ENCODE assay signal across 18 cellular contexts in genomic region chr17:9185142-9185541, GRCh38.
DNase-seq lines count a peak whose midpoint lies in the region; ATAC-seq and TF ChIP-seq lines count a peak whose summit lies in the region.
"Had no signal": no experiment of that assay in that cellular context is flagged by ENCODE, and none has a peak within 500 bp of the region (broad histone marks: within the 10 kb centered on the region; RNA-seq: fewer than 3 reads in every experiment).

No MANE protein-coding gene starts in this region.

- in situ Hi-C loops in gastrocnemius medialis (cut with MboI; ENCODE audit: low sequenced_read_pairs in 4 of 4) = no loop called here

- TF ChIP-seq CTCF in HEK293 (tag by site-specific recombination; IDR thresholded peaks at IDR 0.05) = no peak
- no peak for TF ChIP-seq CTCF in stomach (IDR thresholded peaks at IDR 0.05)
- TF ChIP-seq CTCF in gastrocnemius medialis (IDR thresholded peaks at IDR 0.05 in 4 of 5, conservative IDR thresholded peaks at IDR 0.05 in 1 of 5) = no peak
- no peak for TF ChIP-seq CTCF in GM20000 (IDR thresholded peaks at IDR 0.05; ENCODE audit: extremely low read depth, missing control alignments)

- H3K4me1 ChIP-seq in HEK293 (ENCODE audit: control insufficient read depth, insufficient read depth, low read length) (no peaks in the 10 kb centered on the region), stomach (peaks cover 0 to 28% (median 12%) of the 10 kb centered on the region in 4 donors), gastrocnemius medialis (no peaks in the 10 kb centered on the region)
- H3K4me1 ChIP-seq: Caco-2, Peyer's patch had no signal

- H3K27me3 ChIP-seq in stomach = no peaks in the 10 kb centered on the region
- no peaks in the 10 kb centered on the region for H3K27me3 ChIP-seq in gastrocnemius medialis
- H3K27me3 ChIP-seq: Peyer's patch had no signal

- peak; percentile 40 for ATAC-seq in esophagus mucosa
- no peak for ATAC-seq in gastrocnemius medialis
- ATAC-seq in sciatic nerve = no peak
- ATAC-seq: SK-N-SH treated with all-trans-retinoic acid at 6 μM for 48 hours had no signal

- 40 to 51% (median 47%) methylated on average over 6 to 9 of the region's 9 CpGs for WGBS in stomach, 5 donors

- TF ChIP-seq POLR2A in stomach (IDR thresholded peaks at IDR 0.05) = no peak
- no peak for TF ChIP-seq POLR2A in gastrocnemius medialis (IDR thresholded peaks at IDR 0.05)

- H3K4me3 ChIP-seq in HEK293 (ENCODE audit: low read depth, low read length) = no peak overlapping the region
- no peak overlapping the region for H3K4me3 ChIP-seq in stomach
- H3K4me3 ChIP-seq in gastrocnemius medialis = no peak overlapping the region
- H3K4me3 ChIP-seq: HAP-1, Peyer's patch had no signal

- DNase-seq in NCI-H1105 treated with DMSO at 0.1 percent for 48 hours (lab: John Stamatoyannopoulos, UW) (peak; percentile 61), stomach (no peak), gastrocnemius medialis (no peak), GM20000 (ENCODE audit: low spot score) (no peak), sciatic nerve (ENCODE audit: low spot score) (no peak)
- DNase-seq: ACHN; AML-193; Caco-2; CD4-positive, CD25-positive, alpha-beta regulatory T cell; NCI-H2081; NCI-H510A treated with DMSO at 0.1 percent for 48 hours; NCI-H82; Peyer's patch; SHP77 had no signal

- TF ChIP-seq EP300 in stomach (IDR thresholded peaks at IDR 0.05) = no peak

- H3K27ac ChIP-seq in HEK293 (ENCODE audit: extremely low read depth, low read depth, low read length) (no peak overlapping the region), stomach (peak overlapping the region in 4 of 5 donors; percentile 28 to 66 (median 50)), gastrocnemius medialis (no peak overlapping the region)

- H3K36me3 ChIP-seq in HEK293 (ENCODE audit: control insufficient read depth in 2 of 2, insufficient read depth in 1 of 2, low read length in 2 of 2) (peaks cover 0 to 27% of the 10 kb centered on the region in 2 experiments; a peak in 2 of 3 replicates), stomach (peaks cover 0 to 8% (median 0%) of the 10 kb centered on the region in 4 donors), gastrocnemius medialis (no peaks in the 10 kb centered on the region)
- H3K36me3 ChIP-seq: HAP-1, Peyer's patch had no signal

- no peaks in the 10 kb centered on the region for H3K9me3 ChIP-seq in HEK293 (ENCODE audit: control insufficient read depth, insufficient read depth, low read depth, low read length)
- no peaks in the 10 kb centered on the region for H3K9me3 ChIP-seq in stomach
- no peaks in the 10 kb centered on the region for H3K9me3 ChIP-seq in gastrocnemius medialis
- H3K9me3 ChIP-seq: Caco-2, HAP-1, Peyer's patch had no signal

- POLR2A ChIA-PET in HEK293 (lab: Yijun Ruan, JAX) = no interaction called here

- CTCF ChIA-PET in HEK293 (lab: Yijun Ruan, JAX) = no interaction called here

- intact Hi-C loops in stomach (cut with DNase I; ENCODE audit: low total_unique reads) (no loop called here), gastrocnemius medialis (cut with DNase I; ENCODE audit: low total_unique reads) (no loop called here), sciatic nerve (cut with DNase I) (no loop called here)

TF ChIP-seq in HEK293, 187 proteins besides CTCF, POLR2A, EP300 and RAD21:
- peak; percentile 96 for TF ChIP-seq GLIS1 (tag by site-specific recombination; IDR thresholded peaks at IDR 0.05)
- peak; percentile 54 for TF ChIP-seq ZIC2 (tag by site-specific recombination; IDR thresholded peaks at IDR 0.05)
- no peak for TF ChIP-seq MYNN (tag by site-specific recombination; IDR thresholded peaks at IDR 0.05; ENCODE audit: borderline replicate concordance)
- no peak for TF ChIP-seq ZNF580 (tag by site-specific recombination; IDR thresholded peaks at IDR 0.05)
- TF ChIP-seq ZNF747 (tag by site-specific recombination; IDR thresholded peaks at IDR 0.05) = no peak

Comparison
In these comparisons a context has a peak if more than half of its experiments do, and no peak if none do; other contexts are left out.
1. H3K27ac ChIP-seq: peak in stomach (4 of 5); none in HEK293 (single experiment) and gastrocnemius medialis (0 of 4).